13 cellular contexts compared by ENCODE assay signal in the genomic region with DNA sequence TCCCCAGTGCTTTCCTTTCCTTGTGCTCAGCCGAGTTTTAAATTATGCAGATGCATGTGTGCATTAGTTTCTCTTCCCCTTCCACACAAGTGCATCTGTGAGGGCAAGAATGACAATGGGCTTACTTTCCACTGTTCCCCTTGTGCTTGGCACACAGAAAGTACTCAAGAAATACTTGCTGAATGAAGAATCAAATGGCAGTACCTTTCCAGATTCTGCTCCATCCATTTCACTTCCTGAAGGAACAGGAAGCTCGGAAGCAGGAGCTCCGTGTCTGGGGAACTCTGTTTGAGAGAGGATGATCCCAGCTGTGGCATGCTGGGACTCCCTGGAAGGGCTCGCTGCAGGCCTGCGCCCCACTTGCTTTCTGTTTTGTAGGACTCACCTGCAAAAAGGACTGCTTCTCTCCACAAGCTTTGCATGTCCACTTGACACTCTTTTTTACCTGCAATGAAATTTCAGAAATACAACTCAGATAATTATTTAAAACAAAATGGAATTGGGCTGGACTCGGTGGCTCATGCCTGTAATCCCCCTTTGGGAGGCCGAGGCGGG. TPM values are rescaled to one million over a fixed set of nuclear protein-coding genes. Genes with fewer than 3 reads are reported as not detected.
A peak's percentile ranks its signal among the peaks of the same experiment; 100 is the strongest.
DNase-seq lines count a peak whose midpoint lies in the region; ATAC-seq, FAIRE-seq and TF ChIP-seq lines count a peak whose summit lies in the region.
"Had no signal": no experiment of that assay in that cellular context is flagged by ENCODE, and none has a peak within 500 bp of the region (broad histone marks: within the 10 kb centered on the region; RNA-seq: fewer than 3 reads in every experiment).

No MANE protein-coding gene starts in this region.

- FAIRE-seq in GM12878 (lab: Jason Lieb, UNC) = no peak
- FAIRE-seq: astrocyte had no signal

- H3K27ac ChIP-seq in GM12878 (ENCODE audit: control insufficient read depth, insufficient read depth) = peak overlapping the region; percentile 77
- H3K27ac ChIP-seq: lower lobe of right lung had no signal

- H3K79me2 ChIP-seq in GM12878 (ENCODE audit: control insufficient read depth, insufficient read depth, low read length) = peaks cover 5% of the 10 kb centered on the region

- H3K36me3 ChIP-seq in GM12878 (ENCODE audit: control insufficient read depth in 2 of 2, insufficient read depth in 2 of 2, low read length in 1 of 2) = peaks cover 1 to 12% of the 10 kb centered on the region in 2 experiments

- peaks cover 23% of the 10 kb centered on the region for H3K4me1 ChIP-seq in GM12878 (ENCODE audit: control insufficient read depth, insufficient read depth, low read length)

- peak overlapping the region; percentile 24; the same call in 1 of the 2 replicates for H3K4me3 ChIP-seq in GM12878
- H3K4me3 ChIP-seq: lower lobe of right lung had no signal

- WGBS in GM12878 (ENCODE audit: insufficient coverage, insufficient replicate concordance, low lambda C conversion rate, missing lambda C conversion rate) = 42% methylated on average over 8 of the region's 8 CpGs

- DNase-seq in GM12878 (ENCODE audit: low read depth, low spot score) (peak; percentile 73), NCI-H2227 treated with DMSO at 0.1 percent for 48 hours (lab: John Stamatoyannopoulos, UW) (no peak), NCI-H128 (lab: John Stamatoyannopoulos, UW; ENCODE audit: unreplicated experiment) (no peak), GM13976 (ENCODE audit: low spot score) (no peak)
- DNase-seq in activated effector memory CD4-positive, alpha-beta T cell treated with Interleukin-2 at 50 U/mL for 16 hours = no peak
- DNase-seq: activated CD4-positive, alpha-beta T cell treated with anti-CD3 and anti-CD28 coated beads for 36 hours; CD8-positive, alpha-beta T cell; lower lobe of right lung had no signal

- TF ChIP-seq EP300 in GM12878 (IDR thresholded peaks at IDR 0.05; ENCODE audit: borderline replicate concordance in 1 of 2, control insufficient read depth in 1 of 2, low read depth in 2 of 2, low read length in 2 of 2) = no peak

- H4K20me1 ChIP-seq in GM12878 (ENCODE audit: control insufficient read depth, insufficient read depth) = no peaks in the 10 kb centered on the region

- ATAC-seq in GM18517 (IDR thresholded peaks at IDR 0.05; ENCODE audit: unreplicated experiment) (peak; percentile 77), GM21447 (IDR thresholded peaks at IDR 0.05; ENCODE audit: unreplicated experiment) (peak; percentile 89), HG03135 (IDR thresholded peaks at IDR 0.05; ENCODE audit: unreplicated experiment) (peak; percentile 84), GM12878 (peak; percentile 94)
- ATAC-seq: activated CD4-positive, alpha-beta T cell treated with anti-CD3 and anti-CD28 coated beads for 36 hours; CD8-positive, alpha-beta T cell; lower lobe of right lung; sciatic nerve had no signal

- intact Hi-C loops in GM12878 (cut with micrococcal nuclease; ENCODE audit: unreplicated experiment) = no loop called here

- H3K9ac ChIP-seq in GM12878 (ENCODE audit: control insufficient read depth, insufficient read depth, low read length) = peak overlapping the region; percentile 63

- H2AFZ ChIP-seq in GM12878 (ENCODE audit: control insufficient read depth, low read depth, low read length) = peak overlapping the region; percentile 78

- H3K27me3 ChIP-seq in GM12878 (replicated peaks in 1 of 2; ENCODE audit: control insufficient read depth in 2 of 2, insufficient read depth in 2 of 2, low read length in 1 of 2) = no peaks in the 10 kb centered on the region

- H3K9me3 ChIP-seq in GM12878 (replicated peaks; ENCODE audit: control insufficient read depth, insufficient read depth, low read length) = no peaks in the 10 kb centered on the region
- H3K9me3 ChIP-seq: lower lobe of right lung had no signal

- no peak for TF ChIP-seq RAD21 in GM12878 (IDR thresholded peaks at IDR 0.05; ENCODE audit: insufficient read depth, low read depth, low read length)

- no TSS peak for BruUV-seq in GM12878 (replicated peaks; lab: Mats Ljungman, UMichigan)

- in situ Hi-C loops in GM12878 (cut with MboI) (no loop called here), GM13976 (cut with MboI; ENCODE audit: low sequenced_read_pairs, unreplicated experiment) (no loop called here)

- RAD21 ChIA-PET in GM12878 (lab: Charles Lee; ENCODE audit: unreplicated experiment) = no interaction called here

- CTCF ChIA-PET in GM12878 (lab: Yijun Ruan, JAX) = interaction anchor here (0.9 to 2.0 kb wide), 2 partner anchors 51 to 56 kb away, joined by 4 to 6 read pairs; no protein-coding TSS in a partner anchor

- no peak for TF ChIP-seq CTCF in GM12878 (IDR thresholded peaks at IDR 0.05 in 2 of 3, conservative IDR thresholded peaks at IDR 0.05 in 1 of 3; ENCODE audit: control insufficient read depth in 2 of 3, extremely low read depth in 1 of 3, insufficient read depth in 1 of 3, low read depth in 3 of 3, low read length in 3 of 3)
- no peak for TF ChIP-seq CTCF in GM13976 (IDR thresholded peaks at IDR 0.05; ENCODE audit: borderline replicate concordance, control extremely low read depth, extremely low read depth, insufficient read depth, missing control alignments)

- TF ChIP-seq POLR2A in GM12878 (IDR thresholded peaks at IDR 0.05; ENCODE audit: low read depth, low read length) = no peak

- SMC1A ChIA-PET in GM12878 (lab: Charles Lee; ENCODE audit: uncharacterized antibody, unreplicated experiment) = interaction anchor here (0.7 to 1.5 kb wide), 4 partner anchors 9 to 96 kb away, joined by 3 to 4 read pairs (median 4); no protein-coding TSS in a partner anchor

- POLR2A ChIA-PET in GM12878 (lab: Charles Lee) = interaction anchor here (1.1 to 1.7 kb wide), 2 partner anchors 33 to 49 kb away, joined by 3 to 7 read pairs; no protein-coding TSS in a partner anchor

- H3K4me2 ChIP-seq in GM12878 (ENCODE audit: control insufficient read depth, insufficient read depth) = peak overlapping the region; percentile 86

RNA-seq across cellular contexts. Expression of a gene that starts 5.5 kb away (rescaled TPM):
- 156 and 160 TPM in 2 replicates for total RNA-seq in GM12878 (2013; cell fraction: nucleolus; rRNA removed)
- total RNA-seq in GM12878 (2014; rRNA removed) (16.2 and 17.7 TPM in 2 replicates), GM12878 (2014; rRNA removed; fragmentation: Illumina TruSeq; extraction: Trizol) (7.8 and 10.5 TPM in 2 replicates), GM12878 (2021) (13.3 and 17.4 TPM in 2 replicates)
- polyA plus RNA-seq in GM12878 (2011; ENCODE audit: low read depth) = 15.8 TPM
- polyA plus RNA-seq in GM12878 (2011; rRNA removed) (30.4 and 30.9 TPM in 2 replicates), GM12878 (2014; fragmentation: Illumina TruSeq; extraction: Trizol) (9.7 and 12.3 TPM in 2 replicates), GM12878 (2014; fragmentation: Nextera tagmentation; extraction: Ambion mirVana) (10 to 100 TPM in 1 of 2 experiments, 1 to 10 TPM in 1; 2.4 to 13.6 TPM), GM12878 (2014; rRNA removed) (28.3 and 28.9 TPM in 2 replicates), GM12878 (2016; fragmentation: Nextera tagmentation; extraction: Ambion mirVana) (10 to 100 TPM; 10.0 to 12.7 TPM)
- polyA plus RNA-seq in GM12878 (2011; cell fraction: cytosol; rRNA removed) = 35.9 and 43.8 TPM in 2 replicates
- 161 and 182 TPM in 2 replicates for polyA plus RNA-seq in GM12878 (2011; cell fraction: nucleus; rRNA removed)
- polyA plus RNA-seq in GM12878 (2012) = 21.8 and 22.8 TPM in 2 replicates
- 9.7 and 17.6 TPM in 2 replicates for polyA minus RNA-seq in GM12878 (2011; rRNA and poly(A)+ RNA removed)
- polyA minus RNA-seq in GM12878 (2011; cell fraction: cytosol; rRNA and poly(A)+ RNA removed) = 4.4 and 5.6 TPM in 2 replicates
- polyA minus RNA-seq in GM12878 (2011; cell fraction: nucleus; rRNA and poly(A)+ RNA removed) = 15.0 and 23.3 TPM in 2 replicates

RNA-seq across cellular contexts. Expression of a gene that starts 32.4 kb away (rescaled TPM):
- total RNA-seq in GM12878 (2013; cell fraction: nucleolus; rRNA removed) = 109 and 123 TPM in 2 replicates
- total RNA-seq in GM12878 (2014; rRNA removed) = 127 and 138 TPM in 2 replicates
- 43.7 and 45.0 TPM in 2 replicates for total RNA-seq in GM12878 (2014; rRNA removed; fragmentation: Illumina TruSeq; extraction: Trizol)
- total RNA-seq in GM12878 (2021) = 105 and 106 TPM in 2 replicates
- 45.8 TPM for polyA plus RNA-seq in GM12878 (2011; ENCODE audit: low read depth)
- polyA plus RNA-seq in GM12878 (2011; rRNA removed) = 33.6 and 53.8 TPM in 2 replicates
- 81.2 and 91.2 TPM in 2 replicates for polyA plus RNA-seq in GM12878 (2011; cell fraction: cytosol; rRNA removed)
- polyA plus RNA-seq in GM12878 (2011; cell fraction: nucleus; rRNA removed) = 114 and 124 TPM in 2 replicates
- 128 and 145 TPM in 2 replicates for polyA plus RNA-seq in GM12878 (2012)
- 23.8 and 54.0 TPM in 2 replicates for polyA plus RNA-seq in GM12878 (2014; fragmentation: Illumina TruSeq; extraction: Trizol)
- polyA plus RNA-seq in GM12878 (2014; fragmentation: Nextera tagmentation; extraction: Ambion mirVana) = 1 to 10 TPM; 6.3 to 8.1 TPM
- polyA plus RNA-seq in GM12878 (2014; rRNA removed) = 70.1 and 75.3 TPM in 2 replicates
- polyA plus RNA-seq in GM12878 (2016; fragmentation: Nextera tagmentation; extraction: Ambion mirVana) = 100 to 1,000 TPM; 117 to 127 TPM
- polyA minus RNA-seq in GM12878 (2011; rRNA and poly(A)+ RNA removed) = 32.2 and 65.4 TPM in 2 replicates
- polyA minus RNA-seq in GM12878 (2011; cell fraction: cytosol; rRNA and poly(A)+ RNA removed) = 73.9 and 76.5 TPM in 2 replicates
- polyA minus RNA-seq in GM12878 (2011; cell fraction: nucleus; rRNA and poly(A)+ RNA removed) = 135 and 203 TPM in 2 replicates

RNA-seq across cellular contexts. Expression of a gene that starts 46.4 kb away (rescaled TPM):
- 94.1 and 97.6 TPM in 2 replicates for total RNA-seq in GM12878 (2013; cell fraction: nucleolus; rRNA removed)
- total RNA-seq in GM12878 (2014; rRNA removed) = 44.7 and 46.0 TPM in 2 replicates
- 25.2 and 34.4 TPM in 2 replicates for total RNA-seq in GM12878 (2014; rRNA removed; fragmentation: Illumina TruSeq; extraction: Trizol)
- total RNA-seq in GM12878 (2021) = 66.2 and 82.5 TPM in 2 replicates
- polyA plus RNA-seq in GM12878 (2011; ENCODE audit: low read depth) = 24.6 TPM
- 24.5 and 42.8 TPM in 2 replicates for polyA plus RNA-seq in GM12878 (2011; rRNA removed)
- polyA plus RNA-seq in GM12878 (2011; cell fraction: cytosol; rRNA removed) = 57.3 and 70.6 TPM in 2 replicates
- 263 and 274 TPM in 2 replicates for polyA plus RNA-seq in GM12878 (2011; cell fraction: nucleus; rRNA removed)
- polyA plus RNA-seq in GM12878 (2012) = 44.2 and 50.9 TPM in 2 replicates
- 27.2 and 33.3 TPM in 2 replicates for polyA plus RNA-seq in GM12878 (2014; fragmentation: Illumina TruSeq; extraction: Trizol)
- under 1 TPM in 1 of 2 experiments, not detected in 1; 0.60 TPM for polyA plus RNA-seq in GM12878 (2014; fragmentation: Nextera tagmentation; extraction: Ambion mirVana)
- 59.3 and 69.7 TPM in 2 replicates for polyA plus RNA-seq in GM12878 (2014; rRNA removed)
- 1 to 10 TPM; 7.6 to 8.3 TPM for polyA plus RNA-seq in GM12878 (2016; fragmentation: Nextera tagmentation; extraction: Ambion mirVana)
- 41.5 and 69.5 TPM in 2 replicates for polyA minus RNA-seq in GM12878 (2011; rRNA and poly(A)+ RNA removed)
- polyA minus RNA-seq in GM12878 (2011; cell fraction: cytosol; rRNA and poly(A)+ RNA removed) = 23.1 and 28.3 TPM in 2 replicates
- polyA minus RNA-seq in GM12878 (2011; cell fraction: nucleus; rRNA and poly(A)+ RNA removed) = 83.3 and 122 TPM in 2 replicates

RNA-seq across cellular contexts. Expression of a gene that starts 54.6 kb away (rescaled TPM):
- total RNA-seq in GM12878 (2013; cell fraction: nucleolus; rRNA removed) = 235 and 272 TPM in 2 replicates
- 18.9 and 26.4 TPM in 2 replicates for total RNA-seq in GM12878 (2014; rRNA removed)
- 31.0 and 33.1 TPM in 2 replicates for total RNA-seq in GM12878 (2014; rRNA removed; fragmentation: Illumina TruSeq; extraction: Trizol)
- total RNA-seq in GM12878 (2021) = 63.7 and 74.2 TPM in 2 replicates
- polyA plus RNA-seq in GM12878 (2011; ENCODE audit: low read depth) = 23.4 TPM
- polyA plus RNA-seq in GM12878 (2011; rRNA removed) = 30.6 and 42.7 TPM in 2 replicates
- polyA plus RNA-seq in GM12878 (2011; cell fraction: cytosol; rRNA removed) = 47.0 and 56.2 TPM in 2 replicates
- polyA plus RNA-seq in GM12878 (2011; cell fraction: nucleus; rRNA removed) = 385 and 407 TPM in 2 replicates
- 45.9 and 56.5 TPM in 2 replicates for polyA plus RNA-seq in GM12878 (2012)
- 25.4 and 34.2 TPM in 2 replicates for polyA plus RNA-seq in GM12878 (2014; fragmentation: Illumina TruSeq; extraction: Trizol)
- 1 to 10 TPM; 4.0 to 8.3 TPM for polyA plus RNA-seq in GM12878 (2014; fragmentation: Nextera tagmentation; extraction: Ambion mirVana)
- polyA plus RNA-seq in GM12878 (2014; rRNA removed) = 61.6 and 63.0 TPM in 2 replicates
- 10 to 100 TPM; 34.9 to 36.4 TPM for polyA plus RNA-seq in GM12878 (2016; fragmentation: Nextera tagmentation; extraction: Ambion mirVana)
- polyA minus RNA-seq in GM12878 (2011; rRNA and poly(A)+ RNA removed) = 43.5 and 76.1 TPM in 2 replicates
- polyA minus RNA-seq in GM12878 (2011; cell fraction: cytosol; rRNA and poly(A)+ RNA removed) = 27.5 and 28.4 TPM in 2 replicates
- polyA minus RNA-seq in GM12878 (2011; cell fraction: nucleus; rRNA and poly(A)+ RNA removed) = 81.2 and 102 TPM in 2 replicates

RNA-seq across cellular contexts. Expression of a gene that starts 59.3 kb away (rescaled TPM):
- 1.1 and 1.8 TPM in 2 replicates for total RNA-seq in GM12878 (2013; cell fraction: nucleolus; rRNA removed)
- total RNA-seq in GM12878 (2014; rRNA removed) (1.1 and 1.8 TPM in 2 replicates), GM12878 (2014; rRNA removed; fragmentation: Illumina TruSeq; extraction: Trizol) (not detected in 2 replicates), GM12878 (2021) (2.0 and 3.6 TPM in 2 replicates)
- not detected for polyA plus RNA-seq in GM12878 (2011; ENCODE audit: low read depth)
- polyA plus RNA-seq in GM12878 (2011; rRNA removed) (not detected in 2 replicates), GM12878 (2014; fragmentation: Illumina TruSeq; extraction: Trizol) (not detected in 2 replicates), GM12878 (2014; fragmentation: Nextera tagmentation; extraction: Ambion mirVana) (not detected), GM12878 (2014; rRNA removed) (1.6 and 2.0 TPM in 2 replicates), GM12878 (2016; fragmentation: Nextera tagmentation; extraction: Ambion mirVana) (1 to 10 TPM in 1 of 2 experiments, under 1 TPM in 1; 0.78 to 1.3 TPM)
- 0.13 and 0.20 TPM in 2 replicates for polyA plus RNA-seq in GM12878 (2011; cell fraction: cytosol; rRNA removed)
- polyA plus RNA-seq in GM12878 (2011; cell fraction: nucleus; rRNA removed) = 0.33 and 0.50 TPM in 2 replicates
- 0.66 TPM in 1 of 2 replicates, not detected in the other for polyA plus RNA-seq in GM12878 (2012)
- polyA minus RNA-seq in GM12878 (2011; rRNA and poly(A)+ RNA removed) = not detected in 2 replicates
- polyA minus RNA-seq in GM12878 (2011; cell fraction: cytosol; rRNA and poly(A)+ RNA removed) = not detected in 2 replicates
- polyA minus RNA-seq in GM12878 (2011; cell fraction: nucleus; rRNA and poly(A)+ RNA removed) = 0.73 and 0.77 TPM in 2 replicates
